1 cellular context compared by ENCODE assay signal in the genomic region with DNA sequence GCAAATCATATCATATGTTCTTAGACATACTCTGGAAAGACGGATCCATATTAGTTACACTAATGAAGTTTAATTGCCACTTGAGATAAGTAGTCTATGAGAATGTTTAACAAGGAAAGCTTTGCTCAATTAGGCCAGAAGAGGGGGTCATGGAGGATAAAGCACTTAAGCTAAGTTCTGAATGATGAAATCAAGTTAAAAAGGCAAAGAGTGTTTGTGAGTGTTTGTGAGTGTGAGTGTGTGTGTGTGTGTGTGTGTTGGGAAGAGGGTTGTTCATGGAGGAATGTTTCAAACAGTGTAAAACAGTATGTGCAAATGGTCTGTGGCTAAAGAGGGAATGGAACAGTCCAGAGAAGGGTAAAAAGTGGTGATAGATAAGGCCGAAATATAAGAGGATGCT.
A peak's percentile ranks its signal among the peaks of the same experiment; 100 is the strongest.
TF ChIP-seq lines count a peak whose summit lies in the region.

No MANE protein-coding gene starts in this region.

TF ChIP-seq in HEK293, 187 proteins besides CTCF, POLR2A, EP300 and RAD21 (continued from another document):
- TF ChIP-seq TSHZ1 (tag by site-specific recombination; IDR thresholded peaks at IDR 0.05; ENCODE audit: borderline replicate concordance): peak; percentile 66; the same call in 1 of the 2 replicates
- peak; percentile 88 for TF ChIP-seq ZNF580 (tag by site-specific recombination; IDR thresholded peaks at IDR 0.05)
- peak; percentile 6; the same call in 1 of the 2 replicates for TF ChIP-seq ZNF654 (tag by site-specific recombination; IDR thresholded peaks at IDR 0.05; ENCODE audit: low read depth)
- TF ChIP-seq, protein P1, sequence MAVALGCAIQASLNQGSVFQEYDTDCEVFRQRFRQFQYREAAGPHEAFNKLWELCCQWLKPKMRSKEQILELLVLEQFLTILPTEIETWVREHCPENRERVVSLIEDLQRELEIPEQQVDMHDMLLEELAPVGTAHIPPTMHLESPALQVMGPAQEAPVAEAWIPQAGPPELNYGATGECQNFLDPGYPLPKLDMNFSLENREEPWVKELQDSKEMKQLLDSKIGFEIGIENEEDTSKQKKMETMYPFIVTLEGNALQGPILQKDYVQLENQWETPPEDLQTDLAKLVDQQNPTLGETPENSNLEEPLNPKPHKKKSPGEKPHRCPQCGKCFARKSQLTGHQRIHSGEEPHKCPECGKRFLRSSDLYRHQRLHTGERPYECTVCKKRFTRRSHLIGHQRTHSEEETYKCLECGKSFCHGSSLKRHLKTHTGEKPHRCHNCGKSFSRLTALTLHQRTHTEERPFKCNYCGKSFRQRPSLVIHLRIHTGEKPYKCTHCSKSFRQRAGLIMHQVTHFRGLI (tag by site-specific recombination; IDR thresholded peaks at IDR 0.05): no peak
- TF ChIP-seq ZBTB8A (tag by site-specific recombination; IDR thresholded peaks at IDR 0.05): no peak
- TF ChIP-seq ZNF791 (tag by site-specific recombination; IDR thresholded peaks at IDR 0.05): no peak
- no peak for TF ChIP-seq ZNF707 (tag by site-specific recombination; IDR thresholded peaks at IDR 0.05)
- TF ChIP-seq ZNF777 (tag by site-specific recombination; IDR thresholded peaks at IDR 0.05; ENCODE audit: borderline replicate concordance): no peak
- no peak for TF ChIP-seq ZNF626 (tag by site-specific recombination; IDR thresholded peaks at IDR 0.05)
- TF ChIP-seq BCL11B (tag by site-specific recombination; IDR thresholded peaks at IDR 0.05; ENCODE audit: low read depth): peak; percentile 69; the same call in 1 of the 2 replicates
- TF ChIP-seq GLIS1 (tag by site-specific recombination; IDR thresholded peaks at IDR 0.05): no peak
- no peak for TF ChIP-seq ZNF776 (tag by site-specific recombination; IDR thresholded peaks at IDR 0.05; ENCODE audit: borderline replicate concordance)
- peak; percentile 25; the same call in 1 of the 2 replicates for TF ChIP-seq ZNF394 (tag by site-specific recombination; IDR thresholded peaks at IDR 0.05; ENCODE audit: borderline replicate concordance)
- TF ChIP-seq, protein P2, sequence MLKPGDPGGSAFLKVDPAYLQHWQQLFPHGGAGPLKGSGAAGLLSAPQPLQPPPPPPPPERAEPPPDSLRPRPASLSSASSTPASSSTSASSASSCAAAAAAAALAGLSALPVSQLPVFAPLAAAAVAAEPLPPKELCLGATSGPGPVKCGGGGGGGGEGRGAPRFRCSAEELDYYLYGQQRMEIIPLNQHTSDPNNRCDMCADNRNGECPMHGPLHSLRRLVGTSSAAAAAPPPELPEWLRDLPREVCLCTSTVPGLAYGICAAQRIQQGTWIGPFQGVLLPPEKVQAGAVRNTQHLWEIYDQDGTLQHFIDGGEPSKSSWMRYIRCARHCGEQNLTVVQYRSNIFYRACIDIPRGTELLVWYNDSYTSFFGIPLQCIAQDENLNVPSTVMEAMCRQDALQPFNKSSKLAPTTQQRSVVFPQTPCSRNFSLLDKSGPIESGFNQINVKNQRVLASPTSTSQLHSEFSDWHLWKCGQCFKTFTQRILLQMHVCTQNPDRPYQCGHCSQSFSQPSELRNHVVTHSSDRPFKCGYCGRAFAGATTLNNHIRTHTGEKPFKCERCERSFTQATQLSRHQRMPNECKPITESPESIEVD (tag by site-specific recombination; IDR thresholded peaks at IDR 0.05): peak; percentile 82
- no peak for TF ChIP-seq ZNF664 (tag by site-specific recombination; IDR thresholded peaks at IDR 0.05)
- TF ChIP-seq IKZF3 (tag by site-specific recombination; IDR thresholded peaks at IDR 0.05): 0 out of 2 replicates have a peak, but pooled peaks have one; percentile 62
- no peak for TF ChIP-seq ZNF530 (tag by site-specific recombination; IDR thresholded peaks at IDR 0.05; ENCODE audit: low read depth)
- TF ChIP-seq SETDB1 (IDR thresholded peaks at IDR 0.05; ENCODE audit: insufficient read length, low read length): no peak
- TF ChIP-seq HIC1 (tag by site-specific recombination; IDR thresholded peaks at IDR 0.05): peak; percentile 80
- TF ChIP-seq, protein P3, sequence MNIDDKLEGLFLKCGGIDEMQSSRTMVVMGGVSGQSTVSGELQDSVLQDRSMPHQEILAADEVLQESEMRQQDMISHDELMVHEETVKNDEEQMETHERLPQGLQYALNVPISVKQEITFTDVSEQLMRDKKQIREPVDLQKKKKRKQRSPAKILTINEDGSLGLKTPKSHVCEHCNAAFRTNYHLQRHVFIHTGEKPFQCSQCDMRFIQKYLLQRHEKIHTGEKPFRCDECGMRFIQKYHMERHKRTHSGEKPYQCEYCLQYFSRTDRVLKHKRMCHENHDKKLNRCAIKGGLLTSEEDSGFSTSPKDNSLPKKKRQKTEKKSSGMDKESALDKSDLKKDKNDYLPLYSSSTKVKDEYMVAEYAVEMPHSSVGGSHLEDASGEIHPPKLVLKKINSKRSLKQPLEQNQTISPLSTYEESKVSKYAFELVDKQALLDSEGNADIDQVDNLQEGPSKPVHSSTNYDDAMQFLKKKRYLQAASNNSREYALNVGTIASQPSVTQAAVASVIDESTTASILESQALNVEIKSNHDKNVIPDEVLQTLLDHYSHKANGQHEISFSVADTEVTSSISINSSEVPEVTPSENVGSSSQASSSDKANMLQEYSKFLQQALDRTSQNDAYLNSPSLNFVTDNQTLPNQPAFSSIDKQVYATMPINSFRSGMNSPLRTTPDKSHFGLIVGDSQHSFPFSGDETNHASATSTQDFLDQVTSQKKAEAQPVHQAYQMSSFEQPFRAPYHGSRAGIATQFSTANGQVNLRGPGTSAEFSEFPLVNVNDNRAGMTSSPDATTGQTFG (tag by site-specific recombination; IDR thresholded peaks at IDR 0.05; ENCODE audit: borderline replicate concordance): no peak
- TF ChIP-seq SP2 (tag by site-specific recombination; IDR thresholded peaks at IDR 0.05): no peak
- no peak for TF ChIP-seq ZNF350 (tag by site-specific recombination; IDR thresholded peaks at IDR 0.05)
- no peak for TF ChIP-seq GFI1B (tag by site-specific recombination; IDR thresholded peaks at IDR 0.05)
- 0 out of 2 replicates have a peak, but pooled peaks have one; percentile 27 for TF ChIP-seq ZNF2 (tag by site-specific recombination; IDR thresholded peaks at IDR 0.05)
- no peak for TF ChIP-seq AEBP2 (tag by site-specific recombination; IDR thresholded peaks at IDR 0.05; ENCODE audit: borderline replicate concordance)
- TF ChIP-seq, protein P4, sequence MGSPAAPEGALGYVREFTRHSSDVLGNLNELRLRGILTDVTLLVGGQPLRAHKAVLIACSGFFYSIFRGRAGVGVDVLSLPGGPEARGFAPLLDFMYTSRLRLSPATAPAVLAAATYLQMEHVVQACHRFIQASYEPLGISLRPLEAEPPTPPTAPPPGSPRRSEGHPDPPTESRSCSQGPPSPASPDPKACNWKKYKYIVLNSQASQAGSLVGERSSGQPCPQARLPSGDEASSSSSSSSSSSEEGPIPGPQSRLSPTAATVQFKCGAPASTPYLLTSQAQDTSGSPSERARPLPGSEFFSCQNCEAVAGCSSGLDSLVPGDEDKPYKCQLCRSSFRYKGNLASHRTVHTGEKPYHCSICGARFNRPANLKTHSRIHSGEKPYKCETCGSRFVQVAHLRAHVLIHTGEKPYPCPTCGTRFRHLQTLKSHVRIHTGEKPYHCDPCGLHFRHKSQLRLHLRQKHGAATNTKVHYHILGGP (tag by site-specific recombination; IDR thresholded peaks at IDR 0.05): peak; percentile 82
- TF ChIP-seq HOXC10 (CRISPR knock-in tag; IDR thresholded peaks at IDR 0.05): no peak
- no peak for TF ChIP-seq ZNF211 (tag by site-specific recombination; IDR thresholded peaks at IDR 0.05; ENCODE audit: low read depth)
- TF ChIP-seq PRDM2 (tag by site-specific recombination; IDR thresholded peaks at IDR 0.05; ENCODE audit: borderline replicate concordance): no peak
- TF ChIP-seq YY2 (tag by site-specific recombination; IDR thresholded peaks at IDR 0.05): 0 out of 2 replicates have a peak, but pooled peaks have one; percentile 45
